ENCODE assay signal across 9 cellular contexts in the genomic region with DNA sequence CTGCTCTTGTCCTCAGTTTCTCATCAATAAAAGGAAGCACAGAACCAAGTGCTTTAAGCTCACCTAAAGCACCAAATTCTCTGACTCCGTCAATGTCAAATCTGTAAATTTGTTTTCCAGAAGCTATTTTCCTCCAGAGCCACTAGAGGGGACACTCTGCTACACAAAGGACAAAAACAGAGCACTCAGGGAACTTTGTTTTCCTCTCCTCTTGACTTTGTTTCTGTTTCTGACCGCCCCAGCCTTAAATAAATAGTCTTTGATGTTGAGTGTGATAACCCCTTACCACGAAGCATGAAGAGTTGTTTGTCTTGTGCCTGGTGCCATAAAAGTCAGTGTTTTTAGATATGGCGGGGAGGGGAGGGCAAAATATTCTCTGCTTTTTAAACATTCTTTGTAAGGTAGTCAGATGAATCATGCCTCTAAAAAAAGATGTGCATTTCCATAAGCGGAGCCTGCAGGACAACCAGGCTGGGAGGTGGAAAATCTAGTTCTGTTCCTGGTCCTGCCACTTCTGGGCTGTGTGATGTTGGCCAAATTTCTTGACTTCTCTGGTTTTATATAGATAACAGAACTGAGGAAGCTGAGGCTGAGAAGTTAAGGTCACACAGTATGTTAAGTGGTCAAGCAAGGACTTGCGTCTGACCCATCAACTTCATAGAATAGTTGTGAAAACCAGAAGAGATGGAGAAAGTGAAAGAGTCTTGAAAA. TPM values are rescaled to one million over a fixed set of nuclear protein-coding genes. Genes with fewer than 3 reads are reported as not detected.
A peak's percentile ranks its signal among the peaks of the same experiment; 100 is the strongest.
DNase-seq lines count a peak whose midpoint lies in the region; ATAC-seq and TF ChIP-seq lines count a peak whose summit lies in the region.
"Had no signal": no experiment of that assay in that cellular context is flagged by ENCODE, and none has a peak within 500 bp of the region (broad histone marks: within the 10 kb centered on the region; RNA-seq: fewer than 3 reads in every experiment).

No MANE protein-coding gene starts in this region.

- TF ChIP-seq CTCF in heart right ventricle (IDR thresholded peaks at IDR 0.05): peak; percentile 66 to 93 (median 78)

- in situ Hi-C loops in G401 (cut with HindIII; ENCODE audit: low sequenced_read_pairs): no loop called here

- H3K27ac ChIP-seq in heart right ventricle (peak overlapping the region in 6 of 10 donors; percentile 2 to 61 (median 44)), rectal smooth muscle tissue (ENCODE audit: low read depth, low read length) (peak overlapping the region; percentile 24)
- H3K27ac ChIP-seq: neutrophil had no signal

- intact Hi-C loops in heart right ventricle (cut with DNase I): loop anchor here in 8 of 10 donors (1.0 to 10.0 kb wide), 11 partner anchors 48 to 204 kb away; a partner anchor contains a TSS

- H3K9ac ChIP-seq in adipocyte (ENCODE audit: low read length): peak overlapping the region; percentile 83
- H3K9ac ChIP-seq in rectal smooth muscle tissue (ENCODE audit: low read length): no peak overlapping the region

- peak overlapping the region; percentile 80 for H3K4me3 ChIP-seq in adipocyte (ENCODE audit: low read length)
- H3K4me3 ChIP-seq in heart right ventricle: peak overlapping the region in 6 of 10 donors; percentile 7 to 37 (median 26)
- peak overlapping the region; percentile 25 for H3K4me3 ChIP-seq in rectal smooth muscle tissue (ENCODE audit: low read length)

- H3K27me3 ChIP-seq in adipocyte (replicated peaks; ENCODE audit: control insufficient read depth, insufficient read depth, low read length): no peaks in the 10 kb centered on the region
- no peaks in the 10 kb centered on the region for H3K27me3 ChIP-seq in heart right ventricle
- H3K27me3 ChIP-seq in rectal smooth muscle tissue (ENCODE audit: control insufficient read depth, insufficient read depth, low read length): no peaks in the 10 kb centered on the region

- ATAC-seq in HG02759 (IDR thresholded peaks at IDR 0.05; ENCODE audit: unreplicated experiment) (peak; percentile 69), heart right ventricle (peak; percentile 67 to 89 (median 86))

- H3K9me3 ChIP-seq in adipocyte (ENCODE audit: control insufficient read depth, low read length) (no peaks in the 10 kb centered on the region), heart right ventricle (peaks cover 0 to 13% (median 0%) of the 10 kb centered on the region in 11 donors)
- H3K9me3 ChIP-seq: neutrophil had no signal

- DNase-seq in A172 (ENCODE audit: low spot score): peak; percentile 94
- DNase-seq in G401 (ENCODE audit: low spot score): peak; percentile 55
- DNase-seq in NCI-H226: peak; percentile 34
- peak; percentile 91 for DNase-seq in adipocyte (ENCODE audit: low read depth)
- peak in 1 of 2 donors; percentile 46 for DNase-seq in heart right ventricle
- DNase-seq in activated effector memory CD4-positive, alpha-beta T cell treated with Interleukin-2 at 50 U/mL for 16 hours: no peak

- H3K4me1 ChIP-seq in adipocyte (ENCODE audit: control insufficient read depth, insufficient read depth, low read length) (peaks cover 12% of the 10 kb centered on the region), heart right ventricle (peaks cover 0 to 16% (median 5%) of the 10 kb centered on the region in 9 donors), rectal smooth muscle tissue (ENCODE audit: control insufficient read depth, insufficient read depth, low read length) (peaks cover 7% of the 10 kb centered on the region)

- 22% methylated on average over 6 of the region's 6 CpGs for WGBS in heart right ventricle, 2 donors

- no peaks in the 10 kb centered on the region for H3K36me3 ChIP-seq in adipocyte (ENCODE audit: control insufficient read depth, insufficient read depth, low read length, severe bottlenecking)
- H3K36me3 ChIP-seq in heart right ventricle: no peaks in the 10 kb centered on the region
- no peaks in the 10 kb centered on the region for H3K36me3 ChIP-seq in rectal smooth muscle tissue (ENCODE audit: control insufficient read depth, insufficient read depth, low read length)
- H3K36me3 ChIP-seq: neutrophil had no signal

RNA-seq across cellular contexts. Expression of a gene that starts 7.3 kb away (rescaled TPM):
- total RNA-seq in A172 (2014; rRNA removed; shearing (Covaris generic)): 81.2 and 94.1 TPM in 2 replicates
- total RNA-seq in G401 (2014; rRNA removed; shearing (Covaris generic)): 7.4 and 33.8 TPM in 2 replicates
- 100 to 1,000 TPM in 8 of 10 donors, 10 to 100 TPM in 2; 86.8 to 156 (median 139) TPM for total RNA-seq in heart right ventricle
- 10 to 100 TPM; 14.7 to 21.3 TPM for polyA plus RNA-seq in heart right ventricle

Comparison
In these comparisons a context has a peak if more than half of its experiments do, and no peak if none do; other contexts are left out.
1. H3K4me3 ChIP-seq: peak in every context shown above with its lines; median percentile 80 in adipocyte; 26 in heart right ventricle; 25 in rectal smooth muscle tissue.